ENCODE assay signal across 21 cellular contexts in genomic region chr1:223473576-223474344, GRCh38.
"Had no signal": no experiment of that assay in that cellular context is flagged by ENCODE, and none has a peak within 500 bp of the region (broad histone marks: within the 10 kb centered on the region; RNA-seq: fewer than 3 reads in every experiment).

No MANE protein-coding gene starts in this region.

- DNase-seq: activated B cell treated with CpG ODN at 0.5 μM for 24 hours; activated CD4-positive, alpha-beta T cell treated with anti-CD3 and anti-CD28 coated beads for 1 hour; activated CD4-positive, alpha-beta T cell treated with anti-CD3 and anti-CD28 coated beads, Interleukin-2, amount 10 ng/mL, durations not matched to agents 24 days and 14 days; activated CD4-positive, alpha-beta T cell treated with anti-CD3 and anti-CD28 coated beads, Interleukin-2, amount 50 U/mL, for 48 hours; activated CD8-positive, alpha-beta memory T cell treated with anti-CD3 and anti-CD28 coated beads for 24 hours; activated gamma-delta T cell; activated naive CD4-positive, alpha-beta T cell treated with anti-CD3 and anti-CD28 coated beads, Interleukin-2, amount 10 ng/mL, durations not matched to agents 7 days and 5 days; activated naive CD8-positive, alpha-beta T cell treated with anti-CD3 and anti-CD28 coated beads for 36 hours; activated T-cell treated with anti-CD3 and anti-CD28 coated beads, Interleukin-2, amount 50 U/mL, for 4 hours; anterior cingulate cortex; central memory CD4-positive, alpha-beta T cell; KG1; NCI-H1092; NCI-H1417; NCI-H1930; NCI-H2171; NCI-H510A treated with DMSO at 0.1 percent for 48 hours; NCI-H69; NK-92 treated with Interleukin-12 subunit alpha and Interleukin-12 subunit beta, amount 100 ng/mL, for 24 hours; SHP77 treated with DMSO at 0.1 percent for 48 hours had no signal

- H3K27me3 ChIP-seq: adrenal gland had no signal

- H3K4me3 ChIP-seq: adrenal gland had no signal

- H3K9me3 ChIP-seq: adrenal gland had no signal

- H3K36me3 ChIP-seq: adrenal gland had no signal

- H3K4me1 ChIP-seq: adrenal gland had no signal

- ATAC-seq: activated T-cell treated with anti-CD3 and anti-CD28 coated beads, Interleukin-2, amount 50 U/mL, for 4 hours had no signal
